ENCODE assay signal across 23 cellular contexts in genomic region chr1:217881607-217882332, GRCh38.
DNase-seq lines count a peak whose midpoint lies in the region; FAIRE-seq and TF ChIP-seq lines count a peak whose summit lies in the region.
"Had no signal": no experiment of that assay in that cellular context is flagged by ENCODE, and none has a peak within 500 bp of the region (broad histone marks: within the 10 kb centered on the region; RNA-seq: fewer than 3 reads in every experiment).

No MANE protein-coding gene starts in this region.

- no peak overlapping the region for H3K9ac ChIP-seq in adipocyte (ENCODE audit: low read length)

- no peak overlapping the region for H3K27ac Mint-ChIP-seq in T-helper 2 cell treated with Interferon-gamma antibody and Interleukin-4, amounts not matched to agents 5 μg/mL and 100 μg/mL, for 36 hours
- H3K27ac Mint-ChIP-seq: activated CD4-positive, alpha-beta memory T cell treated with anti-CD3 and anti-CD28 coated beads, Interleukin-2, amount 10 ng/mL, durations not matched to agents 7 days and 5 days; activated naive CD4-positive, alpha-beta T cell treated with anti-CD3 and anti-CD28 coated beads, Interleukin-2, amount 50 U/mL, for 72 hours; brain; immature natural killer cell had no signal

- no peaks in the 10 kb centered on the region for H3K9me3 ChIP-seq in adipocyte (ENCODE audit: control insufficient read depth, low read length)
- no peaks in the 10 kb centered on the region for H3K9me3 ChIP-seq in uterus
- H3K9me3 ChIP-seq: pancreas had no signal

- H3K27ac ChIP-seq in uterus, result no peak overlapping the region
- H3K27ac ChIP-seq: epithelial cell of prostate, pancreas had no signal

- intact Hi-C loops in uterus (cut with DNase I; ENCODE audit: low total_unique reads), result no loop called here

- no peaks in the 10 kb centered on the region for H3K36me3 Mint-ChIP-seq in T-helper 2 cell treated with Interferon-gamma antibody and Interleukin-4, amounts not matched to agents 5 μg/mL and 100 μg/mL, for 36 hours (ENCODE audit: low read depth)
- H3K36me3 Mint-ChIP-seq: activated naive CD4-positive, alpha-beta T cell treated with anti-CD3 and anti-CD28 coated beads, Interleukin-2, amount 50 U/mL, for 72 hours; brain; immature natural killer cell; naive B cell had no signal

- no peak for TF ChIP-seq POLR2A in uterus (IDR thresholded peaks at IDR 0.05)

- no peaks in the 10 kb centered on the region for H3K27me3 Mint-ChIP-seq in T-helper 2 cell treated with Interferon-gamma antibody and Interleukin-4, amounts not matched to agents 5 μg/mL and 100 μg/mL, for 36 hours (ENCODE audit: low read depth)
- H3K27me3 Mint-ChIP-seq: activated CD4-positive, alpha-beta memory T cell treated with anti-CD3 and anti-CD28 coated beads, Interleukin-2, amount 10 ng/mL, durations not matched to agents 7 days and 5 days; naive B cell had no signal

- no peak for TF ChIP-seq CTCF in uterus (IDR thresholded peaks at IDR 0.05)

- no peak for FAIRE-seq in HTR-8/SVneo (lab: Jason Lieb, UNC)
- FAIRE-seq: GM18507, pancreas had no signal

- no peaks in the 10 kb centered on the region for H3K36me3 ChIP-seq in adipocyte (ENCODE audit: control insufficient read depth, insufficient read depth, low read length, severe bottlenecking)
- H3K36me3 ChIP-seq in uterus, result no peaks in the 10 kb centered on the region
- H3K36me3 ChIP-seq: pancreas had no signal

- DNase-seq in EL (peak; percentile 63), HTR-8/SVneo (ENCODE audit: insufficient read length, low spot score) (peak; percentile 33), adipocyte (ENCODE audit: low read depth) (peak; percentile 29), islet precursor cell (peak; percentile 87), uterus (no peak), NCI-H2081 treated with DMSO at 0.1 percent for 48 hours (lab: John Stamatoyannopoulos, UW) (no peak)
- no peak for DNase-seq in activated naive CD4-positive, alpha-beta T cell treated with anti-CD3 and anti-CD28 coated beads, Interleukin-2, amount 50 U/mL, for 16 hours
- no peak for DNase-seq in T-helper 2 cell treated with Interferon-gamma antibody and Interleukin-4, amounts not matched to agents 5 μg/mL and 100 μg/mL, for 36 hours (ENCODE audit: low spot score)
- DNase-seq: activated CD4-positive, alpha-beta memory T cell treated with anti-CD3 and anti-CD28 coated beads, Interleukin-2, amount 10 ng/mL, durations not matched to agents 7 days and 5 days; activated T-cell treated with anti-CD3 and anti-CD28 coated beads, Interleukin-2, amount 50 U/mL, for 48 hours; cortex of kidney; DMS153; immature natural killer cell; naive B cell; NCI-H1436 treated with DMSO at 0.1 percent for 48 hours; pancreas; stimulated activated CD4-positive, alpha-beta T cell treated with anti-CD3 and anti-CD28 coated beads, Interleukin-1b, Interleukin-23, amount 100 ng/mL, for 48 hours; SW 1271 had no signal

- no peak overlapping the region for H3K4me3 ChIP-seq in adipocyte (ENCODE audit: low read length)
- no peak overlapping the region for H3K4me3 ChIP-seq in uterus
- H3K4me3 ChIP-seq: lung, pancreas had no signal

- no peaks in the 10 kb centered on the region for H3K4me1 Mint-ChIP-seq in T-helper 2 cell treated with Interferon-gamma antibody and Interleukin-4, amounts not matched to agents 5 μg/mL and 100 μg/mL, for 36 hours (ENCODE audit: low read depth)
- H3K4me1 Mint-ChIP-seq: activated CD4-positive, alpha-beta memory T cell treated with anti-CD3 and anti-CD28 coated beads, Interleukin-2, amount 10 ng/mL, durations not matched to agents 7 days and 5 days; brain; immature natural killer cell; naive B cell had no signal

- H3K4me3 Mint-ChIP-seq in T-helper 2 cell treated with Interferon-gamma antibody and Interleukin-4, amounts not matched to agents 5 μg/mL and 100 μg/mL, for 36 hours, result no peak overlapping the region
- H3K4me3 Mint-ChIP-seq: activated CD4-positive, alpha-beta memory T cell treated with anti-CD3 and anti-CD28 coated beads, Interleukin-2, amount 10 ng/mL, durations not matched to agents 7 days and 5 days; brain; immature natural killer cell; naive B cell had no signal

- no peaks in the 10 kb centered on the region for H3K9me3 Mint-ChIP-seq in T-helper 2 cell treated with Interferon-gamma antibody and Interleukin-4, amounts not matched to agents 5 μg/mL and 100 μg/mL, for 36 hours

- H3K27me3 ChIP-seq in adipocyte (replicated peaks; ENCODE audit: control insufficient read depth, insufficient read depth, low read length) (no peaks in the 10 kb centered on the region), uterus (no peaks in the 10 kb centered on the region)
- H3K27me3 ChIP-seq: pancreas had no signal

- H3K4me1 ChIP-seq in adipocyte (ENCODE audit: control insufficient read depth, insufficient read depth, low read length), result peaks cover 18% of the 10 kb centered on the region
- no peaks in the 10 kb centered on the region for H3K4me1 ChIP-seq in uterus
- H3K4me1 ChIP-seq: pancreas had no signal

Comparison
In these comparisons a context has a peak if more than half of its experiments do, and no peak if none do; other contexts are left out.
1. DNase-seq: peak in EL (single experiment), HTR-8/SVneo (single experiment), adipocyte (single experiment) and islet precursor cell (single experiment); none in activated naive CD4-positive, alpha-beta T cell treated with anti-CD3 and anti-CD28 coated beads, Interleukin-2, amount 50 U/mL, for 16 hours (single experiment), uterus (0 of 2), T-helper 2 cell treated with Interferon-gamma antibody and Interleukin-4, amounts not matched to agents 5 μg/mL and 100 μg/mL, for 36 hours (single experiment) and NCI-H2081 treated with DMSO at 0.1 percent for 48 hours (single experiment).